18 cellular contexts compared by ENCODE assay signal in the genomic region with DNA sequence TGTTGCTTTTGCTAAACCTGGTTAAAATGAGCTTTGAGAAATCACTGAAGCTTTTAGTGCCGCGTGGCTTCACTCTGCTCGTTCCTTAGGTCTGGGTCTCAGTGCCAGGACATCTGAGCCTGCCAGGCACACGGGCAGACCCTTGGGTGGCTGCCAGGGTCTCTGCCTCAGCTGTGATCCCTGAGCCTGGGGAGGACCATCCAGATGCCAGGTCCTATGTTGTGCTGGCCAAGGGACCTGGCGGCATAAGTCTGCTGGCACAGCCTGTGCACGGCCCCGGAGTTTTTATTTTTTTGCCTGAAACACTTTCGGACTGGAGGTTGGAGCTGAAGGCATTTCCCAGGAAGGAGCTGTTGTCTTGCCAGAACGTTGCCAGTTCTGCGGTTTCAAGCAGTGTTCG.
A peak's percentile ranks its signal among the peaks of the same experiment; 100 is the strongest.
DNase-seq lines count a peak whose midpoint lies in the region; FAIRE-seq and TF ChIP-seq lines count a peak whose summit lies in the region.
"Had no signal": no experiment of that assay in that cellular context is flagged by ENCODE, and none has a peak within 500 bp of the region (broad histone marks: within the 10 kb centered on the region; RNA-seq: fewer than 3 reads in every experiment).

No MANE protein-coding gene starts in this region.

- H3K4me3 ChIP-seq in H1 (ENCODE audit: extremely low read depth in 1 of 4, insufficient read depth in 2 of 4, low read depth in 3 of 4, low read length in 4 of 4), result no peak overlapping the region
- H3K4me3 ChIP-seq in Caco-2 (ENCODE audit: low read depth, low read length), result no peak overlapping the region
- no peak overlapping the region for H3K4me3 ChIP-seq in H7 (ENCODE audit: insufficient read depth, low read depth, low read length)
- H3K4me3 ChIP-seq: adrenal gland, SJCRH30 had no signal

- WGBS in H1 (ENCODE audit: extremely low coverage in 1 of 2, insufficient coverage in 1 of 2, insufficient read length in 1 of 2, insufficient replicate concordance in 2 of 2, low coverage in 1 of 2, low lambda C conversion rate in 2 of 2, missing lambda C conversion rate in 1 of 2), 2 experiments, result 79% methylated on average over 11 of the region's 11 CpGs; no CpG with 5 or more reads in 1 of the 2 experiments

- H3K23me2 ChIP-seq in H1 (ENCODE audit: low read depth, low read length), result no peaks in the 10 kb centered on the region; the same call in 1 of the 2 replicates

- H2BK120ac ChIP-seq in H1 (replicated peaks; ENCODE audit: low read depth, low read length), result no peak overlapping the region

- no peak overlapping the region for H2BK12ac ChIP-seq in H1 (ENCODE audit: low read depth, low read length)

- no peak for TF ChIP-seq CTCF in H1 (IDR thresholded peaks at IDR 0.05; ENCODE audit: control extremely low read depth in 1 of 3, insufficient read depth in 1 of 3, low read depth in 1 of 3, low read length in 3 of 3)
- TF ChIP-seq CTCF in nephron (IDR thresholded peaks at IDR 0.05; ENCODE audit: unreplicated experiment in 3 of 3), result no peak
- no peak for TF ChIP-seq CTCF in Caco-2 (IDR thresholded peaks at IDR 0.05; ENCODE audit: insufficient read depth in 1 of 2, low read depth in 1 of 2, low read length in 1 of 2, severe bottlenecking in 1 of 2, unreplicated experiment in 1 of 2)

- no peak for TF ChIP-seq RAD21 in H1 (IDR thresholded peaks at IDR 0.05 in 1 of 2, conservative IDR thresholded peaks at IDR 0.05 in 1 of 2; ENCODE audit: low read depth in 2 of 2, low read length in 2 of 2)

- no peak for TF ChIP-seq POLR2A in H1 (IDR thresholded peaks at IDR 0.05; ENCODE audit: control extremely low read depth in 1 of 2, low read depth in 2 of 2, low read length in 2 of 2)

- H4K20me1 ChIP-seq in H1 (replicated peaks in 1 of 2; ENCODE audit: control insufficient read depth in 1 of 2, insufficient read depth in 2 of 2, low read length in 2 of 2), result no peaks in the 10 kb centered on the region

- H3K4me3 Mint-ChIP-seq in nephron (no peak overlapping the region), Caco-2 (ENCODE audit: unreplicated experiment) (no peak overlapping the region)
- H3K4me3 Mint-ChIP-seq: activated T-helper 1 cell treated with anti-CD3 and anti-CD28 coated beads, Interleukin-12 subunit alpha, Interleukin-12 subunit beta, Interleukin-2, Interleukin-4 antibody, amounts not matched to agents 30 ng/mL and 10 ng/mL and 1 ng/mL, durations not matched to agents 14 hours and 24 hours and 36 hours; CD8-positive, alpha-beta T cell had no signal

- no peak overlapping the region for H3K27ac ChIP-seq in H1 (ENCODE audit: low read depth, low read length)
- H3K27ac ChIP-seq: adrenal gland, neutrophil, SJCRH30 had no signal

- H3K79me1 ChIP-seq in H1 (ENCODE audit: low read depth, low read length), result no peaks in the 10 kb centered on the region

- no peaks in the 10 kb centered on the region for H3K9me3 ChIP-seq in H1 (ENCODE audit: insufficient read depth in 2 of 2, low read depth in 1 of 2, low read length in 1 of 2)
- no peaks in the 10 kb centered on the region for H3K9me3 ChIP-seq in Caco-2
- H3K9me3 ChIP-seq: adrenal gland, neutrophil, SJCRH30 had no signal

- no peak for FAIRE-seq in H1 (lab: Jason Lieb, UNC)
- FAIRE-seq: G401.6 had no signal

- H3K4ac ChIP-seq in H1 (replicated peaks; ENCODE audit: insufficient read length, low read depth, low read length), result no peak overlapping the region

- H3K79me2 ChIP-seq in H1 (ENCODE audit: control insufficient read depth in 1 of 2, insufficient read depth in 2 of 2, low read length in 2 of 2), result no peaks in the 10 kb centered on the region

- H2BK15ac ChIP-seq in H1 (ENCODE audit: low read length), result no peak overlapping the region

- no peak overlapping the region for H2BK20ac ChIP-seq in H1 (ENCODE audit: low read length)

- H4K8ac ChIP-seq in H1 (ENCODE audit: extremely low read depth, insufficient read depth, low read length), result no peak overlapping the region

- H3K18ac ChIP-seq in H1 (ENCODE audit: extremely low read depth, low read length), result no peak overlapping the region

- H3K36me3 ChIP-seq in H1 (ENCODE audit: control insufficient read depth in 2 of 4, insufficient read depth in 4 of 4, low read length in 3 of 4) (no peaks in the 10 kb centered on the region), Caco-2 (ENCODE audit: control insufficient read depth, insufficient read depth, low read length) (no peaks in the 10 kb centered on the region), H7 (replicated peaks; ENCODE audit: control insufficient read depth, insufficient read depth, low read length) (no peaks in the 10 kb centered on the region)
- H3K36me3 ChIP-seq: adrenal gland, neutrophil, SJCRH30 had no signal

- H2AK5ac ChIP-seq in H1 (ENCODE audit: low read depth, low read length), result no peak overlapping the region

- H3K27ac Mint-ChIP-seq in nephron (peak overlapping the region in 2 of 3 experiments; percentile 35 to 65), Caco-2 (ENCODE audit: unreplicated experiment) (no peak overlapping the region)
- H3K27ac Mint-ChIP-seq: activated T-helper 1 cell treated with anti-CD3 and anti-CD28 coated beads, Interleukin-12 subunit alpha, Interleukin-12 subunit beta, Interleukin-2, Interleukin-4 antibody, amounts not matched to agents 30 ng/mL and 10 ng/mL and 1 ng/mL, durations not matched to agents 14 hours and 24 hours and 36 hours; CD8-positive, alpha-beta T cell had no signal

- intact Hi-C loops in Caco-2 (cut with micrococcal nuclease; ENCODE audit: unreplicated experiment), result no loop called here

- H3K27me3 Mint-ChIP-seq in nephron (ENCODE audit: low read depth), result peaks cover 13% of the 10 kb centered on the region
- H3K27me3 Mint-ChIP-seq in Caco-2 (ENCODE audit: insufficient read depth, unreplicated experiment), result peaks cover 19% of the 10 kb centered on the region

- H3K9me3 Mint-ChIP-seq in nephron (no peaks in the 10 kb centered on the region), Caco-2 (ENCODE audit: unreplicated experiment) (no peaks in the 10 kb centered on the region)
- H3K9me3 Mint-ChIP-seq: CD8-positive, alpha-beta T cell had no signal

- POLR2A ChIA-PET in H1 (lab: Charles Lee; ENCODE audit: partially characterized antibody) (interaction anchor here (1.4 to 2.0 kb wide), 2 partner anchors 27 to 32 kb away, joined by 6 to 17 read pairs; no protein-coding TSS in a partner anchor), Caco-2 (lab: Charles Lee) (no interaction called here)

- no peak overlapping the region for H4K91ac ChIP-seq in H1 (replicated peaks; ENCODE audit: insufficient read length, low read length)

- no peak for TF ChIP-seq EP300 in H1 (IDR thresholded peaks at IDR 0.05; ENCODE audit: borderline replicate concordance in 1 of 2, low read depth in 2 of 2, low read length in 2 of 2)

- H3K4me1 Mint-ChIP-seq in nephron (peaks cover 10% of the 10 kb centered on the region), Caco-2 (ENCODE audit: low read depth, unreplicated experiment) (no peaks in the 10 kb centered on the region)

- no peak overlapping the region for H3K56ac ChIP-seq in H1 (replicated peaks; ENCODE audit: insufficient read length, low read depth, low read length)

- no peak overlapping the region for H3K4me2 ChIP-seq in H1 (ENCODE audit: insufficient read depth in 1 of 2, low read depth in 2 of 2, low read length in 2 of 2)

- H3K9ac ChIP-seq in H1 (replicated peaks in 1 of 4; ENCODE audit: extremely low read depth in 1 of 4, low read depth in 3 of 4, low read length in 3 of 4), result no peak overlapping the region

- no peak overlapping the region for H2BK5ac ChIP-seq in H1 (ENCODE audit: low read depth, low read length)

- no TSS peak for BruUV-seq in Caco-2 (replicated peaks; lab: Mats Ljungman, UMichigan)

- 0 out of 7 replicates have a peak, but pooled peaks cover 0 to 3% (median 0%) of the 10 kb centered on the region in 4 experiments for H3K27me3 ChIP-seq in H1 (replicated peaks in 1 of 4; ENCODE audit: control insufficient read depth in 3 of 4, extremely low read depth in 1 of 4, insufficient read depth in 3 of 4, low read length in 3 of 4)
- no peaks in the 10 kb centered on the region for H3K27me3 ChIP-seq in Caco-2 (replicated peaks; ENCODE audit: control insufficient read depth, insufficient read depth, low read length)
- H3K27me3 ChIP-seq in H7 (ENCODE audit: control insufficient read depth, insufficient read depth, low read length), result no peaks in the 10 kb centered on the region
- H3K27me3 ChIP-seq: adrenal gland, neutrophil, SJCRH30 had no signal

- DNase-seq in DMS79 treated with DMSO at 0.1 percent for 48 hours (lab: John Stamatoyannopoulos, UW) (peak; percentile 23), DMS79 (lab: John Stamatoyannopoulos, UW) (no peak), H1 (ENCODE audit: low read depth in 1 of 2, low spot score in 2 of 2) (peak in 1 of 2 experiments; percentile 45), superior temporal gyrus (ENCODE audit: extremely low spot score) (peak; percentile 55), Caco-2 (no peak), H7 (no peak)
- no peak for DNase-seq in stimulated activated naive CD4-positive, alpha-beta T cell treated with Interleukin-2 at 50 U/mL for 16 hours (lab: John Stamatoyannopoulos, UW)
- DNase-seq: 8988T; activated CD4-positive, alpha-beta T cell treated with anti-CD3 and anti-CD28 coated beads, Interleukin-2, amount 50 U/mL, for 4 hours; adrenal gland; CD8-positive, alpha-beta T cell; NCI-H1417 treated with DMSO at 0.1 percent for 48 hours; SJCRH30; stimulated activated CD4-positive, alpha-beta T cell treated with anti-CD3 and anti-CD28 coated beads, Interleukin-12 subunit alpha, Interleukin-12 subunit beta, amount 100 ng/mL, for 4 hours had no signal

- peak overlapping the region; percentile 88; the same call in 1 of the 2 replicates for H2AFZ ChIP-seq in H1 (ENCODE audit: low read length)

- H3K4me1 ChIP-seq in H1 (replicated peaks in 1 of 4; ENCODE audit: control insufficient read depth in 3 of 4, insufficient read depth in 4 of 4, low read length in 3 of 4) (peaks cover 2 to 15% (median 6%) of the 10 kb centered on the region in 4 experiments; a peak in 6 of 7 replicates), Caco-2 (no peaks in the 10 kb centered on the region)
- H3K4me1 ChIP-seq: adrenal gland, SJCRH30 had no signal

- H3K23ac ChIP-seq in H1 (ENCODE audit: insufficient read length), result no peak overlapping the region

- H3K36me3 Mint-ChIP-seq in nephron (ENCODE audit: low read depth), result no peaks in the 10 kb centered on the region
- H3K36me3 Mint-ChIP-seq in Caco-2 (ENCODE audit: insufficient read depth, unreplicated experiment), result no peaks in the 10 kb centered on the region
- H3K36me3 Mint-ChIP-seq: CD8-positive, alpha-beta T cell had no signal

- no peak overlapping the region for H3K14ac ChIP-seq in H1 (ENCODE audit: insufficient read length)

- no peak overlapping the region for H4K5ac ChIP-seq in H1 (ENCODE audit: insufficient read length, low read depth, low read length)

- CTCF ChIA-PET in H1 (lab: Charles Lee; ENCODE audit: partially characterized antibody) (interaction anchor here (0.6 to 2.7 kb wide), 4 partner anchors 16 to 166 kb away, joined by 3 to 9 read pairs (median 4); no protein-coding TSS in a partner anchor), Caco-2 (lab: Charles Lee) (no interaction called here)

TF ChIP-seq in H1, 55 proteins besides CTCF, POLR2A, EP300 and RAD21:
- TF ChIP-seq TEAD4 (IDR thresholded peaks at IDR 0.05; ENCODE audit: low read depth, low read length), result no peak
- no peak for TF ChIP-seq EGR1 (IDR thresholded peaks at IDR 0.05; ENCODE audit: borderline replicate concordance, low read depth, low read length)
- TF ChIP-seq CBX8 (IDR thresholded peaks at IDR 0.05; ENCODE audit: borderline replicate concordance, low read depth, low read length), result no peak
TF ChIP-seq in H1: peak in this region for 0.

Comparison
In these comparisons a context has a peak if more than half of its experiments do, and no peak if none do; other contexts are left out.
1. DNase-seq: peak in DMS79 treated with DMSO at 0.1 percent for 48 hours (single experiment) and superior temporal gyrus (single experiment); none in DMS79 (single experiment), Caco-2 (0 of 2), H7 (single experiment) and stimulated activated naive CD4-positive, alpha-beta T cell treated with Interleukin-2 at 50 U/mL for 16 hours (single experiment).